Comparison of ENCODE assay signal across 17 cellular contexts in genomic region chr5:134148316-134148715, GRCh38. TPM values are rescaled to one million over a fixed set of nuclear protein-coding genes. Genes with fewer than 3 reads are reported as not detected.
DNase-seq lines count a peak whose midpoint lies in the region; ATAC-seq and TF ChIP-seq lines count a peak whose summit lies in the region.
"Had no signal": no experiment of that assay in that cellular context is flagged by ENCODE, and none has a peak within 500 bp of the region (broad histone marks: within the 10 kb centered on the region; RNA-seq: fewer than 3 reads in every experiment).

No MANE protein-coding gene starts in this region.

- no peaks in the 10 kb centered on the region for H3K9me2 ChIP-seq in SK-N-SH

- no peaks in the 10 kb centered on the region for H3K9me3 ChIP-seq in SK-N-SH
- no peaks in the 10 kb centered on the region for H3K9me3 ChIP-seq in CD8-positive, alpha-beta memory T cell (ENCODE audit: low read length)
- no peaks in the 10 kb centered on the region for H3K9me3 ChIP-seq in spleen
- H3K9me3 ChIP-seq: thoracic aorta had no signal

- peaks cover 37 to 80% (median 58%) of the 10 kb centered on the region in 3 donors for H3K4me1 Mint-ChIP-seq in CD8-positive, alpha-beta memory T cell
- peaks cover 13% of the 10 kb centered on the region for H3K4me1 Mint-ChIP-seq in activated T-helper 2 cell treated with anti-CD3 and anti-CD28 coated beads, Interferon-gamma antibody, Interleukin-2, Interleukin-4, amounts not matched to agents 10 μg/mL and 5 μg/mL and 100 μg/mL, durations not matched to agents 14 hours and 24 hours and 36 hours (ENCODE audit: low read depth)

- no peak overlapping the region for H3K4me2 ChIP-seq in SK-N-SH

- H3K27me3 Mint-ChIP-seq in CD8-positive, alpha-beta memory T cell, result no peaks in the 10 kb centered on the region
- H3K27me3 Mint-ChIP-seq in activated T-helper 2 cell treated with anti-CD3 and anti-CD28 coated beads, Interferon-gamma antibody, Interleukin-2, Interleukin-4, amounts not matched to agents 10 μg/mL and 5 μg/mL and 100 μg/mL, durations not matched to agents 14 hours and 24 hours and 36 hours (ENCODE audit: low read depth), result no peaks in the 10 kb centered on the region

- TF ChIP-seq RAD21 in SK-N-SH (IDR thresholded peaks at IDR 0.05; ENCODE audit: low read length), result no peak

- peaks cover 14% of the 10 kb centered on the region for H3F3A ChIP-seq in SK-N-SH (replicated peaks; ENCODE audit: insufficient read depth)

- POLR2A ChIA-PET in SK-N-SH (lab: Yijun Ruan, JAX), result no interaction called here
- POLR2A ChIA-PET in CD8-positive, alpha-beta memory T cell (lab: Charles Lee), result interaction anchor here (1.0 to 1.5 kb wide), 6 partner anchors 10 to 30 kb away, joined by 3 to 16 read pairs (median 4); no protein-coding TSS in a partner anchor

- peak overlapping the region; percentile 14 to 20; a peak in 1 of 4 replicates for H3K27ac ChIP-seq in SK-N-SH (ENCODE audit: low read depth in 2 of 2, low read length in 1 of 2)
- H3K27ac ChIP-seq in CD8-positive, alpha-beta memory T cell (ENCODE audit: low read depth, low read length), result no peak overlapping the region
- H3K27ac ChIP-seq in spleen, result no peak overlapping the region
- H3K27ac ChIP-seq: C4-2B, thoracic aorta had no signal

- H3K27ac Mint-ChIP-seq in CD8-positive, alpha-beta memory T cell, result peak overlapping the region in 5 of 8 donors; percentile 13 to 97 (median 75)
- peak overlapping the region; percentile 28 for H3K27ac Mint-ChIP-seq in activated T-helper 2 cell treated with anti-CD3 and anti-CD28 coated beads, Interferon-gamma antibody, Interleukin-2, Interleukin-4, amounts not matched to agents 10 μg/mL and 5 μg/mL and 100 μg/mL, durations not matched to agents 14 hours and 24 hours and 36 hours

- H3K4me1 ChIP-seq in SK-N-SH (ENCODE audit: control insufficient read depth in 1 of 2, insufficient read depth in 2 of 2, low read depth in 1 of 2, low read length in 1 of 2), result no peaks in the 10 kb centered on the region; a peak in 1 of 4 replicates
- peaks cover 36% of the 10 kb centered on the region for H3K4me1 ChIP-seq in CD8-positive, alpha-beta memory T cell (ENCODE audit: insufficient read depth, low read length)
- H3K4me1 ChIP-seq in spleen, result peaks cover 5 to 68% (median 35%) of the 10 kb centered on the region in 6 donors

- ATAC-seq in SK-N-SH treated with all-trans-retinoic acid at 6 μM for 48 hours (no peak), left lobe of liver (no peak), GM21360 (IDR thresholded peaks at IDR 0.05; ENCODE audit: unreplicated experiment) (no peak)

- H3K36me3 Mint-ChIP-seq in CD8-positive, alpha-beta memory T cell, result peaks cover 4 to 87% (median 15%) of the 10 kb centered on the region in 3 donors
- peaks cover 61% of the 10 kb centered on the region for H3K36me3 Mint-ChIP-seq in activated T-helper 2 cell treated with anti-CD3 and anti-CD28 coated beads, Interferon-gamma antibody, Interleukin-2, Interleukin-4, amounts not matched to agents 10 μg/mL and 5 μg/mL and 100 μg/mL, durations not matched to agents 14 hours and 24 hours and 36 hours (ENCODE audit: low read depth)

- WGBS in SK-N-SH (ENCODE audit: low lambda C conversion rate), result 76% methylated on average over 2 of the region's 2 CpGs
- whole genome bisulfite sequencing in spleen, 5 donors, result 58 to 80% (median 72%) methylated on average over 2 of the region's 2 CpGs

- CTCF ChIA-PET in SK-N-SH (lab: Yijun Ruan, JAX), result interaction anchor here (1.0 to 18.5 kb wide), 7 partner anchors 11 to 141 kb away, joined by 4 to 673 read pairs (median 6); no protein-coding TSS in a partner anchor
- CTCF ChIA-PET in CD8-positive, alpha-beta memory T cell (lab: Charles Lee), result interaction anchor here (1.1 to 26.0 kb wide), 4 partner anchors 9 to 115 kb away, joined by 4 to 429 read pairs (median 6); no protein-coding TSS in a partner anchor

- peaks cover 68% of the 10 kb centered on the region for H3K79me2 ChIP-seq in SK-N-SH (ENCODE audit: insufficient read depth)

- peaks cover 62 to 88% of the 10 kb centered on the region in 2 experiments for H3K36me3 ChIP-seq in SK-N-SH (replicated peaks in 1 of 2; ENCODE audit: control insufficient read depth in 1 of 2, insufficient read depth in 2 of 2, low read length in 1 of 2)
- H3K36me3 ChIP-seq in CD8-positive, alpha-beta memory T cell (ENCODE audit: insufficient read depth, low read length), result peaks cover 57% of the 10 kb centered on the region
- peaks cover 0 to 100% (median 68%) of the 10 kb centered on the region in 6 donors for H3K36me3 ChIP-seq in spleen

- intact Hi-C loops in activated T-helper 2 cell treated with anti-CD3 and anti-CD28 coated beads, Interferon-gamma antibody, Interleukin-2, Interleukin-4, amounts not matched to agents 10 μg/mL and 5 μg/mL and 100 μg/mL, durations not matched to agents 14 hours and 24 hours and 36 hours (cut with micrococcal nuclease), result no loop called here
- intact Hi-C loops in spleen (cut with DNase I; ENCODE audit: low total_unique reads), result loop anchor here (5.0 kb wide), 1 partner anchor 46 kb away; no protein-coding TSS in a partner anchor

- no peak for DNase-seq in SK-N-SH
- DNase-seq in CD8-positive, alpha-beta memory T cell, result peak in 1 of 5 donors; percentile 48
- no peak for DNase-seq in activated T-helper 2 cell treated with anti-CD3 and anti-CD28 coated beads, Interferon-gamma antibody, Interleukin-2, Interleukin-4, amounts not matched to agents 10 μg/mL and 5 μg/mL and 100 μg/mL, durations not matched to agents 14 hours and 24 hours and 36 hours (ENCODE audit: low spot score)
- DNase-seq in left lobe of liver (ENCODE audit: low spot score), result peak; percentile 26
- no peak for DNase-seq in spleen
- no peak for DNase-seq in inferior parietal cortex (ENCODE audit: extremely low spot score)
- DNase-seq: amniotic stem cell; H7; mesendoderm; NCI-H526 treated with DMSO at 0.1 percent for 48 hours; nucleus accumbens; stimulated activated CD4-positive, alpha-beta T cell treated with anti-CD3 and anti-CD28 coated beads, Interleukin-4, amount 100 ng/mL, for 1 hour; stimulated activated CD8-positive, alpha-beta memory T cell treated with anti-CD3 and anti-CD28 coated beads, Interleukin-4, amount 100 ng/mL, for 48 hours had no signal

- H3K4me3 Mint-ChIP-seq in CD8-positive, alpha-beta memory T cell, result peak overlapping the region in 1 of 7 donors; percentile 51
- no peak overlapping the region for H3K4me3 Mint-ChIP-seq in activated T-helper 2 cell treated with anti-CD3 and anti-CD28 coated beads, Interferon-gamma antibody, Interleukin-2, Interleukin-4, amounts not matched to agents 10 μg/mL and 5 μg/mL and 100 μg/mL, durations not matched to agents 14 hours and 24 hours and 36 hours (ENCODE audit: low read depth)

- no peak overlapping the region for H3K4me3 ChIP-seq in SK-N-SH (ENCODE audit: low read depth in 2 of 2, low read length in 1 of 2)
- H3K4me3 ChIP-seq in CD8-positive, alpha-beta memory T cell (ENCODE audit: low read length), result no peak overlapping the region
- H3K4me3 ChIP-seq in spleen, result no peak overlapping the region
- H3K4me3 ChIP-seq: thoracic aorta had no signal

- no peak for TF ChIP-seq CTCF in SK-N-SH (IDR thresholded peaks at IDR 0.05)
- no peak for TF ChIP-seq CTCF in spleen (IDR thresholded peaks at IDR 0.05 in 8 of 11, conservative IDR thresholded peaks at IDR 0.05 in 3 of 11)

- H2AFZ ChIP-seq in SK-N-SH (ENCODE audit: low read depth), result no peak overlapping the region

- peaks cover 44% of the 10 kb centered on the region for H4K20me1 ChIP-seq in SK-N-SH (ENCODE audit: insufficient read depth)

- H3K27me3 ChIP-seq in SK-N-SH (ENCODE audit: insufficient read depth) (no peaks in the 10 kb centered on the region), spleen (replicated peaks in 1 of 7) (no peaks in the 10 kb centered on the region)
- no peaks in the 10 kb centered on the region for H3K27me3 ChIP-seq in CD8-positive, alpha-beta memory T cell (ENCODE audit: insufficient read depth, low read length, poor library complexity, severe bottlenecking)

- no peak for TF ChIP-seq EP300 in SK-N-SH (IDR thresholded peaks at IDR 0.05; ENCODE audit: borderline replicate concordance in 1 of 2, low read depth in 1 of 2, low read length in 1 of 2)

- no peak for TF ChIP-seq POLR2A in spleen (IDR thresholded peaks at IDR 0.05)

- no peak overlapping the region for H3K9ac ChIP-seq in SK-N-SH

- H3K9me3 Mint-ChIP-seq in CD8-positive, alpha-beta memory T cell, result no peaks in the 10 kb centered on the region
- no peaks in the 10 kb centered on the region for H3K9me3 Mint-ChIP-seq in activated T-helper 2 cell treated with anti-CD3 and anti-CD28 coated beads, Interferon-gamma antibody, Interleukin-2, Interleukin-4, amounts not matched to agents 10 μg/mL and 5 μg/mL and 100 μg/mL, durations not matched to agents 14 hours and 24 hours and 36 hours

TF ChIP-seq in SK-N-SH, 30 proteins besides CTCF, POLR2A, EP300 and RAD21 (continues in another document):
- TF ChIP-seq YY1 (IDR thresholded peaks at IDR 0.05; ENCODE audit: low read depth), result no peak
- TF ChIP-seq TCF12 (IDR thresholded peaks at IDR 0.05), result no peak
- no peak for TF ChIP-seq SIN3A (IDR thresholded peaks at IDR 0.05; ENCODE audit: borderline replicate concordance, low read depth, low read length)

TF ChIP-seq in SK-N-SH treated with all-trans-retinoic acid at 6 μM for 48 hours, 23 proteins besides CTCF, POLR2A, EP300 and RAD21 (continues in another document):
- no peak for TF ChIP-seq OSR1 (CRISPR knock-in tag; IDR thresholded peaks at IDR 0.05)
- no peak for TF ChIP-seq PPARA (CRISPR knock-in tag; IDR thresholded peaks at IDR 0.05; ENCODE audit: borderline replicate concordance)
- TF ChIP-seq RARB (CRISPR knock-in tag; IDR thresholded peaks at IDR 0.05), result no peak

RNA-seq across cellular contexts. Expression of gene SKP1, which starts 28.4 kb away (rescaled TPM):
- polyA plus RNA-seq in SK-N-SH (2012; rRNA removed) (407 and 428 TPM in 2 replicates), spleen (100 to 1,000 TPM; 142 to 354 (median 228) TPM)
- 621 and 939 TPM in 2 replicates for polyA plus RNA-seq in SK-N-SH (2012; cell fraction: cytosol; rRNA removed)
- 127 and 233 TPM in 2 replicates for polyA plus RNA-seq in SK-N-SH (2012; cell fraction: nucleus; rRNA removed)
- 100 to 1,000 TPM; 264 to 280 TPM for total RNA-seq in CD8-positive, alpha-beta memory T cell
- 1,187 TPM for polyA plus RNA-seq in CD8-positive, alpha-beta memory T cell
- 254 and 257 TPM in 2 replicates for total RNA-seq in activated T-helper 2 cell treated with anti-CD3 and anti-CD28 coated beads, Interferon-gamma antibody, Interleukin-2, Interleukin-4, amounts not matched to agents 10 μg/mL and 5 μg/mL and 100 μg/mL, durations not matched to agents 14 hours and 24 hours and 36 hours
- total RNA-seq in left lobe of liver (117 TPM), spleen (100 to 1,000 TPM; 121 to 246 (median 193) TPM)

RNA-seq across cellular contexts. Expression of gene TCF7, which starts 33.8 kb away (rescaled TPM):
- polyA plus RNA-seq in SK-N-SH (2012; rRNA removed) (2.3 and 2.7 TPM in 2 replicates), spleen (10 to 100 TPM; 13.7 to 24.3 (median 18.1) TPM)
- 1.9 and 2.9 TPM in 2 replicates for polyA plus RNA-seq in SK-N-SH (2012; cell fraction: cytosol; rRNA removed)
- 4.0 and 4.4 TPM in 2 replicates for polyA plus RNA-seq in SK-N-SH (2012; cell fraction: nucleus; rRNA removed)
- total RNA-seq in CD8-positive, alpha-beta memory T cell, result 10 to 100 TPM; 85.2 to 89.7 TPM
- 344 TPM for polyA plus RNA-seq in CD8-positive, alpha-beta memory T cell
- total RNA-seq in activated T-helper 2 cell treated with anti-CD3 and anti-CD28 coated beads, Interferon-gamma antibody, Interleukin-2, Interleukin-4, amounts not matched to agents 10 μg/mL and 5 μg/mL and 100 μg/mL, durations not matched to agents 14 hours and 24 hours and 36 hours, result 8.4 and 10.0 TPM in 2 replicates
- total RNA-seq in left lobe of liver (3.1 TPM), spleen (10 to 100 TPM; 29.0 to 88.3 (median 53.7) TPM)

Comparison
In these comparisons a context has a peak if more than half of its experiments do, and no peak if none do; other contexts are left out.
1. H3K27ac ChIP-seq: peak in SK-N-SH (2 of 2); none in CD8-positive, alpha-beta memory T cell (single experiment) and spleen (0 of 8).